1 cellular context compared by ENCODE assay signal in the genomic region with DNA sequence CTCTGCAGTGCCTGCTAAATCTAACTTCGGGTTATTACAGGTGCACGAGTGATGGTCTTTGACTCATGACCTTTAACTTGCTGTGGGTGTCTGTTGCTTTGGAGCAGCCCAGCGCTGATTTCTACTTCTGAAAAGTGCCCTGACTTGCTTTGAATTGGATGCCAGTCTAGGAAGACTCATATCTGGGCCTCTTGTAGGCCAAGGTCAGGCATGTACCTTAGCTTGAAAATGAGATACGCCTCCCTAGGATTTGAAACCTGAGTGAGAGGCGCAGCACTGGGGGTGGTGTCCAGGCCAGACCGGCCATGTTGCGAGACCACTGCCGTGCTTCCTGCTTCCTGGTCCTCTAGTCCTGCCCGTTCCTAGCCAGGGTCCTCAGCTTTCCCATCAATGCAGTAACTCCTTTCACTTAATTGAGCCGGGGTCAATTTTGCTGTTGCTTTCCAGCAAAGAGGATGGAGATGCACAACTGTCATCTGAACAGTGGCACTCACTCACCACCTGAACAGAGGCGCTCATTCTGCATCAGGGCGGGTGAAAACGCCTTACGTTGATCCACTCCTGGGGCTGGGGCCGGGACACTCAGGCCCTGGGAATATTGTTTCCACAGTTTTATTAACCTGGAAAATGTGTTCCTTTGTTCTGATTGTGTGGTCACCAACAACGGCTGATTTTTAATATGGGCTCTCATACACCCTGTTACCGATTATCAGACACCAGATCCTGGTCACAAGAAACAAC.
TF ChIP-seq lines count a peak whose summit lies in the region.

No MANE protein-coding gene starts in this region.

TF ChIP-seq in H1, 55 proteins besides CTCF, POLR2A, EP300 and RAD21:
- TF ChIP-seq CHD2 (IDR thresholded peaks at IDR 0.05; ENCODE audit: low read length) = no peak
- no peak for TF ChIP-seq NANOG (IDR thresholded peaks at IDR 0.05; ENCODE audit: insufficient read depth, low read depth, low read length, poor library complexity, severe bottlenecking)
- TF ChIP-seq TAF1 (IDR thresholded peaks at IDR 0.05; ENCODE audit: low read depth, low read length) = no peak
- TF ChIP-seq KDM4A (IDR thresholded peaks at IDR 0.05; ENCODE audit: low read depth, low read length, severe bottlenecking) = no peak
TF ChIP-seq in H1: peak in this region for 0.
